Comparison of ENCODE assay signal across 15 cellular contexts in genomic region chr1:246795094-246795671, GRCh38.
DNase-seq lines count a peak whose midpoint lies in the region; ATAC-seq lines count a peak whose summit lies in the region.
"Had no signal": no experiment of that assay in that cellular context is flagged by ENCODE, and none has a peak within 500 bp of the region (broad histone marks: within the 10 kb centered on the region; RNA-seq: fewer than 3 reads in every experiment).

No MANE protein-coding gene starts in this region.

- peak; percentile 46 to 68 for ATAC-seq in right cardiac atrium

- H3K9me3 ChIP-seq in NT2/D1 (ENCODE audit: insufficient read depth, low read length) (no peaks in the 10 kb centered on the region), right cardiac atrium (ENCODE audit: control insufficient read depth, low read length) (no peaks in the 10 kb centered on the region), skeletal muscle satellite cell (replicated peaks; ENCODE audit: low read length) (no peaks in the 10 kb centered on the region)
- H3K9me3 ChIP-seq: heart left ventricle, thoracic aorta had no signal

- H3K27me3 ChIP-seq in NT2/D1 (ENCODE audit: insufficient read depth, insufficient read length) (no peaks in the 10 kb centered on the region), right cardiac atrium (ENCODE audit: control insufficient read depth, insufficient read depth) (no peaks in the 10 kb centered on the region), skeletal muscle satellite cell (ENCODE audit: control insufficient read depth, insufficient read depth, low read length) (peaks cover 7% of the 10 kb centered on the region)

- no peak overlapping the region for H3K27ac ChIP-seq in right cardiac atrium (ENCODE audit: low read length)
- H3K27ac ChIP-seq: thoracic aorta had no signal

- no peak overlapping the region for H3K9ac ChIP-seq in NT2/D1 (ENCODE audit: insufficient read length, low read depth)
- H3K9ac ChIP-seq in skeletal muscle satellite cell (ENCODE audit: low read depth, low read length), result peak overlapping the region; percentile 33

- DNase-seq in NCI-H526 (lab: John Stamatoyannopoulos, UW) (peak; percentile 11 to 64), NCI-H526 treated with DMSO at 0.1 percent for 48 hours (lab: John Stamatoyannopoulos, UW) (no peak), NT2/D1 (ENCODE audit: low read depth, low spot score) (peak; percentile 33), right cardiac atrium (peak in 1 of 3 donors; percentile 56), COLO829 (ENCODE audit: low spot score) (no peak), NCI-H2227 treated with DMSO at 0.1 percent for 48 hours (lab: John Stamatoyannopoulos, UW) (no peak), RKO (ENCODE audit: low spot score) (no peak)
- DNase-seq: activated B cell treated with CpG ODN at 0.5 μM for 24 hours; Calu3; central memory CD4-positive, alpha-beta T cell; occipital lobe; stimulated activated CD4-positive, alpha-beta T cell treated with anti-CD3 and anti-CD28 coated beads, Interleukin-15, amount 100 ng/mL, for 24 hours had no signal

- H3K4me1 ChIP-seq in NT2/D1 (ENCODE audit: insufficient read depth, insufficient read length) (peaks cover 27% of the 10 kb centered on the region), right cardiac atrium (ENCODE audit: control insufficient read depth, insufficient read depth, low read length) (peaks cover 4% of the 10 kb centered on the region), skeletal muscle satellite cell (ENCODE audit: control insufficient read depth, insufficient read depth, low read length) (peaks cover 16% of the 10 kb centered on the region)

- 63% methylated on average over 23 of the region's 23 CpGs for WGBS in right cardiac atrium

- peak overlapping the region; percentile 22 for H3K4me2 ChIP-seq in skeletal muscle satellite cell (ENCODE audit: low read length)

- no peaks in the 10 kb centered on the region for H3K36me3 ChIP-seq in NT2/D1 (ENCODE audit: insufficient read depth, insufficient read length, low read length)
- no peaks in the 10 kb centered on the region for H3K36me3 ChIP-seq in skeletal muscle satellite cell (ENCODE audit: insufficient read depth, low read length)
- H3K36me3 ChIP-seq: heart left ventricle, thoracic aorta had no signal

- H3K4me3 ChIP-seq in NT2/D1 (ENCODE audit: insufficient read length, low read depth), result no peak overlapping the region
- no peak overlapping the region for H3K4me3 ChIP-seq in right cardiac atrium (ENCODE audit: low read length)
- H3K4me3 ChIP-seq in skeletal muscle satellite cell (ENCODE audit: low read length), result no peak overlapping the region
- H3K4me3 ChIP-seq: heart left ventricle, thoracic aorta had no signal

- intact Hi-C loops in right cardiac atrium (cut with DNase I), result no loop called here

Comparison
In these comparisons a context has a peak if more than half of its experiments do, and no peak if none do; other contexts are left out.
1. DNase-seq: peak in NCI-H526 (2 of 2) and NT2/D1 (single experiment); none in NCI-H526 treated with DMSO at 0.1 percent for 48 hours (single experiment), COLO829 (single experiment), NCI-H2227 treated with DMSO at 0.1 percent for 48 hours (single experiment) and RKO (single experiment).